In the genomic region with DNA sequence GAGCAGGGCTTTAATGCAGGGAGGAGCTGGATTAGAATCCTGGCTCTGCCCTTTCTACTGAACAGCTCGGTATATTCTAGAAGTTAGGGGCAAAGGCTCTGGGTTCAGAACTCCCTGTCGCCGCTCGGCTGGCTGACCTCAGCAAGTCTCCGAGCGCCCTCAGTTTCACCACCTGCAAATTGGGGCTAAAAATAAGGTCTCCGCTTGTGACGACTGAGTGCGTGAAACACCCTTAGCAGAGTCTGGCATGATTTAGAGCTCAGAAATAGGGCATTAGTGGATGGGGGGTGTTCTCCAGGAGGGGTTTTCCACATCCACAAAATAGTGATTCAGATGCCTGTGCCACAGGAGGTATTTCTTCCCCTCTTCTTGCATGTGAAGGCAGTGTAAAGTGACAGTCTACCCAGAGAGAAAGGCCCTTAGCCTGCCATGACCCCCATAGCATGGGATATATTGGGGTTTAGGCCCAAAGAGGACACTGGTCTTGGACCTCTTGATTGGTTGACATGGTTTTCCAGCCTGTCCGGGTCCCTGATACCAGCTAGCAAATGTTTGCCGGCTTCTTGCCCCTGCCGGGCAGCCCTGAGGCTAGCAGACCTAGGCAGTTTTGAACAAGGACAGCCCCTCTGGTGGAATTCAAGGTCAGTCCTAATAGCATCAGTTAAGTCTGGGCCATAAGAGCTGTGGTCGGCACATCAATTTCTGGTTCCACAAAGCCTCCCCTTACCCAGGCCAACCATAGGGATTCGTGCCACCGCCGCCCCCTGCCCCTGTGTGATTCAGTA, we compare ENCODE assay signal across 8 cellular contexts. TPM values are rescaled to one million over a fixed set of nuclear protein-coding genes. Genes with fewer than 3 reads are reported as not detected.
A peak's percentile ranks its signal among the peaks of the same experiment; 100 is the strongest.
DNase-seq lines count a peak whose midpoint lies in the region; ATAC-seq and TF ChIP-seq lines count a peak whose summit lies in the region.

No MANE protein-coding gene starts in this region.

- H3K4me1 ChIP-seq in breast epithelium = peaks cover 5 to 6% of the 10 kb centered on the region in 2 donors
- H3K4me1 ChIP-seq in mucosa of descending colon (ENCODE audit: low read depth) = peaks cover 32% of the 10 kb centered on the region

- H3K27me3 ChIP-seq in breast epithelium = no peaks in the 10 kb centered on the region

- no peak for TF ChIP-seq CTCF in 22Rv1 (IDR thresholded peaks at IDR 0.05)
- no peak for TF ChIP-seq CTCF in breast epithelium (IDR thresholded peaks at IDR 0.05)
- no peak for TF ChIP-seq CTCF in mucosa of descending colon (IDR thresholded peaks at IDR 0.05)

- peak; percentile 5 for ATAC-seq in HG03066 (IDR thresholded peaks at IDR 0.05; ENCODE audit: low read depth, unreplicated experiment)
- no peak for ATAC-seq in mucosa of descending colon

- DNase-seq in breast epithelium (ENCODE audit: low spot score in 2 of 2) (no peak), mucosa of descending colon (no peak), dedifferentiated amniotic fluid mesenchymal stem cell (ENCODE audit: extremely low spot score) (no peak), SIG-M5 treated with dmso at 0.1 percent for 504 hours (lab: John Stamatoyannopoulos, UW; ENCODE audit: unreplicated experiment) (no peak), iPS-NIHi7 (ENCODE audit: extremely low spot score) (no peak)
- no peak for DNase-seq in stimulated activated CD4-positive, alpha-beta T cell treated with anti-CD3 and anti-CD28 coated beads, Interleukin-2, amount 100 ng/mL, for 24 hours

- no peak for TF ChIP-seq POLR2A in breast epithelium (IDR thresholded peaks at IDR 0.05)

- peak overlapping the region; percentile 80 to 92 (median 89) for H3K4me3 ChIP-seq in breast epithelium
- peak overlapping the region; percentile 80 for H3K4me3 ChIP-seq in mucosa of descending colon

- intact Hi-C loops in breast epithelium (cut with DNase I; ENCODE audit: low total_unique reads) (no loop called here), mucosa of descending colon (cut with DNase I, micrococcal nuclease) (no loop called here)

- H3K27ac ChIP-seq in 22Rv1 = peak overlapping the region; percentile 94
- H3K27ac ChIP-seq in breast epithelium = peak overlapping the region; percentile 80 to 94

- H3K9me3 ChIP-seq in breast epithelium (no peaks in the 10 kb centered on the region), mucosa of descending colon (no peaks in the 10 kb centered on the region)

- H3K36me3 ChIP-seq in breast epithelium = no peaks in the 10 kb centered on the region
- no peaks in the 10 kb centered on the region for H3K36me3 ChIP-seq in mucosa of descending colon (ENCODE audit: low read depth)

RNA-seq across cellular contexts. Expression of a gene that starts 1.4 kb away (rescaled TPM):
- total RNA-seq in breast epithelium (100 to 1,000 TPM in 1 of 3 donors, 10 to 100 TPM in 2; 86.6 to 139 (median 95.2) TPM), mucosa of descending colon (100 to 1,000 TPM; 153 to 222 (median 199) TPM)
